Comparison of ENCODE assay signal across 8 cellular contexts in the genomic region with DNA sequence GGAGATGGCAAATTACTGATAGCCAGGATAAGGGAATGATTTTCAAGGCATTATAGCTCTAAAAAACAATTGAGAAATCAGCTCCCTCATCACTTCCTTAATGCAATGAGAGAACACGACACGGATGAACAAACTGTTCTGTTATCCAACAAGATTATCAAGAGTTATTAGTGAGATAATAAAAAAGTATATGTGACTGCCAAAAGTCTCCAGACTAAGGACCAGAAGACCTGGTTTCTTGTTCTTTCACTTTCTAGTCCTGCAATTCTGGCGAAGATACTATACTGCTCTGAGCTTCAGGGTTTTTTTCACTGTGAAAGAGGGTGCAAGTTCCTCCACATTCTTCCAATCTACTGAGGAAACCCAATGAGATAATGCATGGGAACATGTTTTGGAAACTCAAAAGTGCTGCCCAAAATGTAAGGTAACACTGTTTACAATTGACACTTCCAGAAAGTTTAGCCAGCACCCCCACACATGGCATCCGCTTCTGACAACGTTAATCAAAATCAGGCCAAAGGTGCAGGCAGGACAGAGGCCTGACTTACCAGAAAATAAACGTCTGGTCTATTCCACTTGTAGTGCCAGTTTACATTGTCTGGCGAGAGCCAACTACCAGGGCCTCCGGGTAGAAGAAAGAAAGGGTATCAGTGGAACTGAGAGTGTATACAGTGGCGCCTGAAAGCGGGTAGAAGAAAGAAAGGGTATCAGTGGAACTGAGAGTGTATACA. TPM values are rescaled to one million over a fixed set of nuclear protein-coding genes. Genes with fewer than 3 reads are reported as not detected.
DNase-seq lines count a peak whose midpoint lies in the region; ATAC-seq, FAIRE-seq and TF ChIP-seq lines count a peak whose summit lies in the region.

No MANE protein-coding gene starts in this region.

- H3K27ac Mint-ChIP-seq in HFFc6: no peak overlapping the region

- no peaks in the 10 kb centered on the region; the same call in 1 of the 2 replicates for H3K79me2 ChIP-seq in GM12878 (ENCODE audit: control insufficient read depth, insufficient read depth, low read length)

- H3K9me3 Mint-ChIP-seq in HFFc6: no peaks in the 10 kb centered on the region

- no peaks in the 10 kb centered on the region for H3K36me3 Mint-ChIP-seq in HFFc6 (ENCODE audit: low read depth)

- H3K4me1 ChIP-seq in A549 (peaks cover 23% of the 10 kb centered on the region), GM12878 (ENCODE audit: control insufficient read depth, insufficient read depth, low read length) (peaks cover 18% of the 10 kb centered on the region), mucosa of descending colon (ENCODE audit: low read depth) (peaks cover 20% of the 10 kb centered on the region)

- RAD21 ChIA-PET in GM12878 (lab: Charles Lee; ENCODE audit: unreplicated experiment): no interaction called here

- TF ChIP-seq RAD21 in A549 (conservative IDR thresholded peaks at IDR 0.05 in 1 of 2, IDR thresholded peaks at IDR 0.05 in 1 of 2) (no peak), GM12878 (IDR thresholded peaks at IDR 0.05; ENCODE audit: insufficient read depth, low read depth, low read length) (no peak)

- H3K4me3 ChIP-seq in A549 (no peak overlapping the region; the same call in 2 of the 3 replicates), GM12878 (peak overlapping the region; percentile 31), mucosa of descending colon (no peak overlapping the region)

- no peaks in the 10 kb centered on the region for H3K27me3 ChIP-seq in GM12878 (replicated peaks in 1 of 2; ENCODE audit: control insufficient read depth in 2 of 2, insufficient read depth in 2 of 2, low read length in 1 of 2)

- peak overlapping the region; percentile 84 for H3K9ac ChIP-seq in GM12878 (ENCODE audit: control insufficient read depth, insufficient read depth, low read length)

- H3K4me3 Mint-ChIP-seq in HFFc6: peak overlapping the region; percentile 95

- 73% methylated on average over 7 of the region's 10 CpGs for WGBS in A549 (ENCODE audit: missing lambda C conversion rate)
- under 1% methylated on average over 8 of the region's 10 CpGs for WGBS in GM12878 (ENCODE audit: insufficient coverage, insufficient replicate concordance, low lambda C conversion rate, missing lambda C conversion rate)

- FAIRE-seq in A549 (lab: Jason Lieb, UNC) (no peak), GM12878 (lab: Jason Lieb, UNC) (peak; percentile 47)

- ATAC-seq in A549: no peak
- peak; percentile 47 for ATAC-seq in GM12878
- ATAC-seq in mucosa of descending colon: peak; percentile 26
- ATAC-seq in GM19023 (IDR thresholded peaks at IDR 0.05; ENCODE audit: unreplicated experiment): no peak

- TF ChIP-seq POLR2A in A549 (IDR thresholded peaks at IDR 0.05; ENCODE audit: low read length) (no peak), GM12878 (IDR thresholded peaks at IDR 0.05; ENCODE audit: low read depth, low read length) (0 out of 2 replicates have a peak, but pooled peaks have one; percentile 9)

- TF ChIP-seq EP300 in A549 (IDR thresholded peaks at IDR 0.05): no peak
- TF ChIP-seq EP300 in GM12878 (IDR thresholded peaks at IDR 0.05; ENCODE audit: borderline replicate concordance in 1 of 2, control insufficient read depth in 1 of 2, low read depth in 2 of 2, low read length in 2 of 2): no peak

- CTCF ChIA-PET in A549 (lab: Yijun Ruan, JAX): no interaction called here
- CTCF ChIA-PET in GM12878 (lab: Yijun Ruan, JAX): interaction anchor here (0.7 to 1.0 kb wide), 2 partner anchors 8 to 548 kb away, joined by 3 to 5 read pairs; no protein-coding TSS in a partner anchor

- no peaks in the 10 kb centered on the region for H4K20me1 ChIP-seq in GM12878 (ENCODE audit: control insufficient read depth, insufficient read depth)

- no TSS peak for BruUV-seq in GM12878 (replicated peaks; lab: Mats Ljungman, UMichigan)

- peaks cover 1% of the 10 kb centered on the region for H3K27me3 Mint-ChIP-seq in HFFc6 (ENCODE audit: insufficient read depth)

- peak overlapping the region; percentile 86 for H2AFZ ChIP-seq in GM12878 (ENCODE audit: control insufficient read depth, low read depth, low read length)

- H3K4me2 ChIP-seq in A549 (peak overlapping the region; percentile 85), GM12878 (ENCODE audit: control insufficient read depth, insufficient read depth) (peak overlapping the region; percentile 99)

- DNase-seq in A549 (ENCODE audit: low read depth in 1 of 2, low spot score in 1 of 2) (no peak), HFFc6 (no peak), GM12878 (ENCODE audit: low read depth, low spot score) (peak; percentile 5), mucosa of descending colon (peak in 2 of 3 donors; percentile 35 to 44), NCI-H446 treated with DMSO at 0.1 percent for 48 hours (lab: John Stamatoyannopoulos, UW) (no peak), 8988T (no peak), HPDE6-E6E7 (ENCODE audit: extremely low spot score) (no peak)

- peaks cover 20% of the 10 kb centered on the region for H3K4me1 Mint-ChIP-seq in HFFc6 (ENCODE audit: low read depth)

- intact Hi-C loops in GM12878 (cut with micrococcal nuclease; ENCODE audit: unreplicated experiment) (no loop called here), mucosa of descending colon (cut with DNase I, micrococcal nuclease) (no loop called here)

- TF ChIP-seq CTCF in A549 (IDR thresholded peaks at IDR 0.05): no peak
- no peak for TF ChIP-seq CTCF in HFFc6 (IDR thresholded peaks at IDR 0.05)
- no peak for TF ChIP-seq CTCF in GM12878 (IDR thresholded peaks at IDR 0.05 in 2 of 3, conservative IDR thresholded peaks at IDR 0.05 in 1 of 3; ENCODE audit: control insufficient read depth in 2 of 3, extremely low read depth in 1 of 3, insufficient read depth in 1 of 3, low read depth in 3 of 3, low read length in 3 of 3)
- TF ChIP-seq CTCF in mucosa of descending colon (IDR thresholded peaks at IDR 0.05): no peak

- in situ Hi-C loops in GM12878 (cut with MboI): no loop called here

- POLR2A ChIA-PET in A549 (lab: Yijun Ruan, JAX) (no interaction called here), GM12878 (lab: Charles Lee) (no interaction called here)

- SMC1A ChIA-PET in GM12878 (lab: Charles Lee; ENCODE audit: uncharacterized antibody, unreplicated experiment): interaction anchor here (1.0 to 1.4 kb wide), 4 partner anchors 9 to 536 kb away, joined by 3 to 7 read pairs (median 3); no protein-coding TSS in a partner anchor

- H3K27ac ChIP-seq in A549 (peak overlapping the region in 1 of 2 experiments; percentile 93; a peak in 2 of 6 replicates), GM12878 (ENCODE audit: control insufficient read depth, insufficient read depth) (peak overlapping the region; percentile 65)

- no peaks in the 10 kb centered on the region for H3K9me3 ChIP-seq in A549
- H3K9me3 ChIP-seq in GM12878 (replicated peaks; ENCODE audit: control insufficient read depth, insufficient read depth, low read length): no peaks in the 10 kb centered on the region
- H3K9me3 ChIP-seq in mucosa of descending colon: no peaks in the 10 kb centered on the region

- H3K36me3 ChIP-seq in GM12878 (ENCODE audit: control insufficient read depth in 2 of 2, insufficient read depth in 2 of 2, low read length in 1 of 2) (peaks cover 2 to 8% of the 10 kb centered on the region in 2 experiments), mucosa of descending colon (ENCODE audit: low read depth) (no peaks in the 10 kb centered on the region)

TF ChIP-seq in A549, 52 proteins besides CTCF, POLR2A, EP300 and RAD21 (continues in another document):
- no peak for TF ChIP-seq NPAS2 (CRISPR knock-in tag; IDR thresholded peaks at IDR 0.05; ENCODE audit: borderline replicate concordance)
- TF ChIP-seq, protein P1, sequence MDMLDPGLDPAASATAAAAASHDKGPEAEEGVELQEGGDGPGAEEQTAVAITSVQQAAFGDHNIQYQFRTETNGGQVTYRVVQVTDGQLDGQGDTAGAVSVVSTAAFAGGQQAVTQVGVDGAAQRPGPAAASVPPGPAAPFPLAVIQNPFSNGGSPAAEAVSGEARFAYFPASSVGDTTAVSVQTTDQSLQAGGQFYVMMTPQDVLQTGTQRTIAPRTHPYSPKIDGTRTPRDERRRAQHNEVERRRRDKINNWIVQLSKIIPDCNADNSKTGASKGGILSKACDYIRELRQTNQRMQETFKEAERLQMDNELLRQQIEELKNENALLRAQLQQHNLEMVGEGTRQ (IDR thresholded peaks at IDR 0.05): no peak

TF ChIP-seq in GM12878, 131 proteins besides CTCF, POLR2A, EP300 and RAD21 (continues in another document):
- TF ChIP-seq ZNF622 (IDR thresholded peaks at IDR 0.05): no peak

RNA-seq across cellular contexts. Expression of a gene that starts 35.6 kb away (rescaled TPM):
- polyA plus RNA-seq in A549 (2011; rRNA removed): 21.2 and 24.2 TPM in 2 replicates
- polyA plus RNA-seq in A549 (2012; cell fraction: cytosol; rRNA removed): 11.9 and 12.5 TPM in 2 replicates
- 27.3 and 29.7 TPM in 2 replicates for polyA plus RNA-seq in A549 (2012; cell fraction: nucleus; rRNA removed)
- polyA plus RNA-seq in A549 (2017; fragmentation: RNase III; extraction: RNeasy Plus Mini Kit Qiagen cat#74134 plus additional on column Dnase treatment): 12.0 to 14.9 TPM (median 14.7 TPM) in 3 replicates
- 38.2 and 52.2 TPM in 2 replicates for polyA minus RNA-seq in A549 (2011; rRNA and poly(A)+ RNA removed)
- 10 to 100 TPM; 36.1 to 50.1 (median 48.0) TPM for total RNA-seq in HFFc6 (2021; fragmentation: NEBNext Ultra II Directional; extraction: Animal tissue kit (Norgen Biotek cat#: 25700))
- total RNA-seq in GM12878 (2013; cell fraction: nucleolus; rRNA removed): 9.9 and 12.3 TPM in 2 replicates
- total RNA-seq in GM12878 (2014; rRNA removed): 0.06 and 0.16 TPM in 2 replicates
- 0.04 and 0.60 TPM in 2 replicates for total RNA-seq in GM12878 (2014; rRNA removed; fragmentation: Illumina TruSeq; extraction: Trizol)
- total RNA-seq in GM12878 (2021): 0.19 and 1.1 TPM in 2 replicates
- polyA plus RNA-seq in GM12878 (2011; ENCODE audit: low read depth): not detected
- 22.2 and 23.1 TPM in 2 replicates for polyA plus RNA-seq in GM12878 (2011; rRNA removed)
- polyA plus RNA-seq in GM12878 (2011; cell fraction: cytosol; rRNA removed): 23.6 and 25.0 TPM in 2 replicates
- polyA plus RNA-seq in GM12878 (2011; cell fraction: nucleus; rRNA removed): 25.7 and 26.4 TPM in 2 replicates
- 0.18 and 0.27 TPM in 2 replicates for polyA plus RNA-seq in GM12878 (2012)
- polyA plus RNA-seq in GM12878 (2014; fragmentation: Illumina TruSeq; extraction: Trizol): 0.04 and 0.08 TPM in 2 replicates
- polyA plus RNA-seq in GM12878 (2014; fragmentation: Nextera tagmentation; extraction: Ambion mirVana): under 1 TPM in 1 of 2 experiments, not detected in 1; 0.37 TPM
- polyA plus RNA-seq in GM12878 (2014; rRNA removed): 0.08 and 0.14 TPM in 2 replicates
- polyA plus RNA-seq in GM12878 (2016; fragmentation: Nextera tagmentation; extraction: Ambion mirVana): 1 to 10 TPM in 1 of 2 experiments, under 1 TPM in 1; 0.20 to 2.1 TPM
- 36.9 and 39.5 TPM in 2 replicates for polyA minus RNA-seq in GM12878 (2011; rRNA and poly(A)+ RNA removed)
- 11.9 and 13.8 TPM in 2 replicates for polyA minus RNA-seq in GM12878 (2011; cell fraction: cytosol; rRNA and poly(A)+ RNA removed)
- 10.2 and 18.2 TPM in 2 replicates for polyA minus RNA-seq in GM12878 (2011; cell fraction: nucleus; rRNA and poly(A)+ RNA removed)
- total RNA-seq in mucosa of descending colon: 10 to 100 TPM; 23.1 to 65.3 (median 26.5) TPM

Comparison
In these comparisons a context has a peak if more than half of its experiments do, and no peak if none do; other contexts are left out.
1. ATAC-seq: peak in GM12878 (single experiment) and mucosa of descending colon (single experiment); none in A549 (0 of 2) and GM19023 (single experiment).
2. DNase-seq: peak in GM12878 (single experiment) and mucosa of descending colon (2 of 3); none in A549 (0 of 2), HFFc6 (single experiment), NCI-H446 treated with DMSO at 0.1 percent for 48 hours (single experiment), 8988T (single experiment) and HPDE6-E6E7 (single experiment).